In genomic region chr16:8130197-8130596, GRCh38 we compare ENCODE assay signal across 28 cellular contexts.
"Had no signal": no experiment of that assay in that cellular context is flagged by ENCODE, and none has a peak within 500 bp of the region (broad histone marks: within the 10 kb centered on the region; RNA-seq: fewer than 3 reads in every experiment).

No MANE protein-coding gene starts in this region.

- H3K27ac ChIP-seq: colonic mucosa, coronary artery, dorsolateral prefrontal cortex, epithelial cell of prostate, esophagus muscularis mucosa, esophagus squamous epithelium, foreskin keratinocyte, gastrocnemius medialis, gastroesophageal sphincter, heart left ventricle, heart right ventricle had no signal

- DNase-seq: colonic mucosa; cortex of kidney; dermis blood vessel endothelial cell; dorsolateral prefrontal cortex; effector CD4-positive, alpha-beta T cell; effector CD8-positive, alpha-beta T cell; effector memory CD4-positive, alpha-beta T cell; effector memory CD8-positive, alpha-beta T cell; endodermal cell; erythroblast; esophagus squamous epithelium; foreskin fibroblast; foreskin keratinocyte; foreskin melanocyte; gastrocnemius medialis; glutamatergic neuron; head of caudate nucleus; heart left ventricle; heart right ventricle had no signal

- FAIRE-seq: colon, endometrium, endothelial cell of umbilical vein, frontal cortex had no signal

- ATAC-seq: effector memory CD8-positive, alpha-beta T cell; esophagus mucosa; foreskin keratinocyte; gastrocnemius medialis; gastroesophageal sphincter; heart left ventricle; heart right ventricle had no signal

- H3K27me3 ChIP-seq: colonic mucosa, esophagus muscularis mucosa, esophagus squamous epithelium, foreskin keratinocyte, gastrocnemius medialis, heart left ventricle, heart right ventricle had no signal

- H3K9me3 ChIP-seq: colonic mucosa, esophagus squamous epithelium, gastrocnemius medialis had no signal

- H3K36me3 ChIP-seq: colonic mucosa, esophagus muscularis mucosa, esophagus squamous epithelium, gastrocnemius medialis, gastroesophageal sphincter, heart left ventricle, heart right ventricle had no signal

- H3K4me3 ChIP-seq: colonic mucosa, coronary artery, dorsolateral prefrontal cortex, esophagus muscularis mucosa, esophagus squamous epithelium, gastrocnemius medialis, gastroesophageal sphincter, heart left ventricle, heart right ventricle had no signal

- H3K4me1 ChIP-seq: colonic mucosa, esophagus muscularis mucosa, esophagus squamous epithelium, foreskin keratinocyte, gastrocnemius medialis, gastroesophageal sphincter, heart left ventricle, heart right ventricle had no signal
